In genomic region chr3:129228891-129229585, GRCh38 we compare ENCODE assay signal across 8 cellular contexts. TPM values are rescaled to one million over a fixed set of nuclear protein-coding genes. Genes with fewer than 3 reads are reported as not detected.
DNase-seq lines count a peak whose midpoint lies in the region; ATAC-seq, FAIRE-seq and TF ChIP-seq lines count a peak whose summit lies in the region.

No MANE protein-coding gene starts in this region.

- H3K9ac ChIP-seq in H9 (ENCODE audit: extremely low read depth, insufficient read length, low read length): no peak overlapping the region
- H3K9ac ChIP-seq in adipocyte (ENCODE audit: low read length): peak overlapping the region; percentile 20
- peak overlapping the region; percentile 24 for H3K9ac ChIP-seq in keratinocyte (ENCODE audit: control insufficient read depth, extremely low read depth, insufficient read depth, low read length)

- no peaks in the 10 kb centered on the region for H3K9me3 Mint-ChIP-seq in H9
- no peaks in the 10 kb centered on the region for H3K9me3 Mint-ChIP-seq in stimulated activated naive CD8-positive, alpha-beta T cell treated with anti-CD3 and anti-CD28 coated beads, Interleukin-15, amount 100 ng/mL, for 72 hours

- H2BK20ac ChIP-seq in H9 (ENCODE audit: low read depth, low read length, poor library complexity, severe bottlenecking): no peak overlapping the region

- H3K4me1 ChIP-seq in A549 (peaks cover 67% of the 10 kb centered on the region), H9 (ENCODE audit: insufficient read depth, low read length) (peaks cover 4% of the 10 kb centered on the region; the same call in 1 of the 2 replicates), adipocyte (ENCODE audit: control insufficient read depth, insufficient read depth, low read length) (peaks cover 43% of the 10 kb centered on the region), keratinocyte (ENCODE audit: control insufficient read depth, extremely low read depth, insufficient read depth, low read length) (peaks cover 50% of the 10 kb centered on the region), prostate gland (replicated peaks) (peaks cover 9% of the 10 kb centered on the region)

- H3K79me2 ChIP-seq in H9 (ENCODE audit: insufficient read depth, low read length): no peaks in the 10 kb centered on the region
- no peaks in the 10 kb centered on the region for H3K79me2 ChIP-seq in keratinocyte (ENCODE audit: control insufficient read depth, insufficient read depth, low read length)

- 63% methylated on average over 11 of the region's 11 CpGs for WGBS in A549 (ENCODE audit: missing lambda C conversion rate)
- WGBS in H9 (ENCODE audit: extremely low coverage, insufficient read length, low lambda C conversion rate): no CpG with 5 or more reads among the region's 11 CpGs
- WGBS in prostate gland: 60% methylated on average over 11 of the region's 11 CpGs

- H4K20me1 ChIP-seq in H9 (ENCODE audit: control insufficient read depth, insufficient read depth, insufficient read length): no peaks in the 10 kb centered on the region
- no peaks in the 10 kb centered on the region for H4K20me1 ChIP-seq in keratinocyte (ENCODE audit: control insufficient read depth, extremely low read depth, insufficient read depth, low read length)

- H3K4me1 Mint-ChIP-seq in H9: peaks cover 20 to 23% of the 10 kb centered on the region in 2 experiments
- peaks cover 36% of the 10 kb centered on the region for H3K4me1 Mint-ChIP-seq in stimulated activated naive CD8-positive, alpha-beta T cell treated with anti-CD3 and anti-CD28 coated beads, Interleukin-15, amount 100 ng/mL, for 72 hours

- FAIRE-seq in A549 (lab: Jason Lieb, UNC): no peak
- FAIRE-seq in keratinocyte (lab: Jason Lieb, UNC): peak; percentile 97

- no peak overlapping the region for H2AK5ac ChIP-seq in H9 (ENCODE audit: insufficient read length, low read length)

- no peak for TF ChIP-seq EP300 in A549 (IDR thresholded peaks at IDR 0.05)

- H3K27ac Mint-ChIP-seq in H9: peak overlapping the region; percentile 73 to 92 (median 90)
- H3K27ac Mint-ChIP-seq in stimulated activated naive CD8-positive, alpha-beta T cell treated with anti-CD3 and anti-CD28 coated beads, Interleukin-15, amount 100 ng/mL, for 72 hours: no peak overlapping the region

- TF ChIP-seq RAD21 in A549 (conservative IDR thresholded peaks at IDR 0.05 in 1 of 2, IDR thresholded peaks at IDR 0.05 in 1 of 2): no peak

- peak overlapping the region in 1 of 2 experiments; percentile 33; a peak in 3 of 5 replicates for H3K4me3 Mint-ChIP-seq in H9
- H3K4me3 Mint-ChIP-seq in stimulated activated naive CD8-positive, alpha-beta T cell treated with anti-CD3 and anti-CD28 coated beads, Interleukin-15, amount 100 ng/mL, for 72 hours: no peak overlapping the region

- no peak overlapping the region for H3K23ac ChIP-seq in H9 (ENCODE audit: insufficient read length, low read depth, low read length)

- dilution Hi-C loops in keratinocyte (cut with MboI; ENCODE audit: extremely low pct_ligation_motif_present, low sequenced_read_pairs): no loop called here

- H3K79me1 ChIP-seq in H9 (ENCODE audit: insufficient read depth, low read depth, low read length, poor library complexity, severe bottlenecking): no peaks in the 10 kb centered on the region

- H3K27me3 Mint-ChIP-seq in H9 (ENCODE audit: low read depth): peaks cover 3% of the 10 kb centered on the region
- peaks cover 8% of the 10 kb centered on the region for H3K27me3 Mint-ChIP-seq in stimulated activated naive CD8-positive, alpha-beta T cell treated with anti-CD3 and anti-CD28 coated beads, Interleukin-15, amount 100 ng/mL, for 72 hours

- H4K91ac ChIP-seq in H9 (ENCODE audit: insufficient read length, low read depth, low read length): no peak overlapping the region

- peak overlapping the region; percentile 85 for H3K14ac ChIP-seq in H9 (ENCODE audit: insufficient read depth, low read length)

- H2BK120ac ChIP-seq in H9 (ENCODE audit: low read depth, low read length, poor library complexity, severe bottlenecking): no peak overlapping the region

- peak overlapping the region; percentile 20 for H3K56ac ChIP-seq in H9 (ENCODE audit: insufficient read length, low read depth, low read length)

- peak overlapping the region; percentile 31 for H4K5ac ChIP-seq in H9 (ENCODE audit: insufficient read length, low read depth, low read length)

- no peaks in the 10 kb centered on the region for H3K9me3 ChIP-seq in A549
- no peaks in the 10 kb centered on the region for H3K9me3 ChIP-seq in H9 (ENCODE audit: control insufficient read depth, low read depth, low read length)
- H3K9me3 ChIP-seq in adipocyte (ENCODE audit: control insufficient read depth, low read length): no peaks in the 10 kb centered on the region
- no peaks in the 10 kb centered on the region for H3K9me3 ChIP-seq in keratinocyte (ENCODE audit: control insufficient read depth, low read depth, low read length)
- H3K9me3 ChIP-seq in prostate gland: no peaks in the 10 kb centered on the region

- H3K36me3 Mint-ChIP-seq in H9 (ENCODE audit: insufficient read depth in 1 of 3, low read depth in 3 of 3): no peaks in the 10 kb centered on the region

- H3T11ph ChIP-seq in H9 (ENCODE audit: low read length): no peak overlapping the region

- peak in 1 of 2 experiments; percentile 60 for DNase-seq in A549 (ENCODE audit: low read depth in 1 of 2, low spot score in 1 of 2)
- peak; percentile 69 for DNase-seq in H9
- DNase-seq in adipocyte (ENCODE audit: low read depth): peak; percentile 55
- DNase-seq in keratinocyte (ENCODE audit: low read depth, low spot score): peak; percentile 93
- no peak for DNase-seq in stimulated activated naive CD8-positive, alpha-beta T cell treated with anti-CD3 and anti-CD28 coated beads, Interleukin-15, amount 100 ng/mL, for 72 hours
- DNase-seq in omental fat pad (ENCODE audit: low spot score): no peak
- DNase-seq in prostate gland (ENCODE audit: low spot score): no peak

- no peak overlapping the region for H3K4ac ChIP-seq in H9 (ENCODE audit: low read depth, low read length)

- H3K27me3 ChIP-seq in H9 (ENCODE audit: insufficient read depth, low read length) (no peaks in the 10 kb centered on the region), adipocyte (replicated peaks; ENCODE audit: control insufficient read depth, insufficient read depth, low read length) (no peaks in the 10 kb centered on the region), keratinocyte (ENCODE audit: control insufficient read depth, extremely low read depth, insufficient read depth, low read length) (no peaks in the 10 kb centered on the region), prostate gland (replicated peaks; ENCODE audit: insufficient read depth) (no peaks in the 10 kb centered on the region)

- ATAC-seq in A549 (peak; percentile 22 to 56; a peak in 3 of 6 replicates), omental fat pad (ENCODE audit: low FRiP score) (no peak), GM21447 (IDR thresholded peaks at IDR 0.05; ENCODE audit: unreplicated experiment) (no peak)
- ATAC-seq in stimulated activated naive CD8-positive, alpha-beta T cell treated with anti-CD3 and anti-CD28 coated beads, Interleukin-15, amount 100 ng/mL, for 72 hours: no peak

- H3K4me2 ChIP-seq in A549: peak overlapping the region; percentile 40; the same call in 2 of the 3 replicates
- peak overlapping the region; percentile 40 for H3K4me2 ChIP-seq in H9 (ENCODE audit: insufficient read depth, insufficient read length, low read length)
- peak overlapping the region; percentile 51 for H3K4me2 ChIP-seq in keratinocyte (ENCODE audit: control insufficient read depth, extremely low read depth, insufficient read depth, low read depth, low read length)

- intact Hi-C loops in prostate gland (cut with DNase I): loop anchor here (5.0 kb wide), 1 partner anchor 47 kb away; the partner anchor contains the start of gene CNBP

- CTCF ChIA-PET in A549 (lab: Yijun Ruan, JAX): interaction anchor here (0.8 to 11.5 kb wide), 5 partner anchors 10 to 175 kb away, joined by 3 to 82 read pairs (median 3); no protein-coding TSS in a partner anchor

- H3K9me1 ChIP-seq in keratinocyte (ENCODE audit: control insufficient read depth, extremely low read depth, insufficient read depth, low read length): peaks cover 6% of the 10 kb centered on the region

- H2BK12ac ChIP-seq in H9 (ENCODE audit: insufficient read length, low read depth, low read length): peak overlapping the region; percentile 3

- H2AFZ ChIP-seq in H9 (ENCODE audit: low read length): peak overlapping the region; percentile 49
- peak overlapping the region; percentile 66 for H2AFZ ChIP-seq in keratinocyte (ENCODE audit: control insufficient read depth, low read length)

- H2BK5ac ChIP-seq in H9 (ENCODE audit: insufficient read length, low read length): no peak overlapping the region

- peak overlapping the region; percentile 79 for H3K18ac ChIP-seq in H9 (ENCODE audit: insufficient read length, low read depth, low read length)

- no peak overlapping the region for H4K8ac ChIP-seq in H9 (replicated peaks; ENCODE audit: insufficient read length, low read depth, low read length)

- POLR2A ChIA-PET in A549 (lab: Yijun Ruan, JAX): interaction anchor here (0.6 to 1.1 kb wide), 3 partner anchors 17 to 48 kb away, joined by 3 to 8 read pairs (median 4); no protein-coding TSS in a partner anchor

- TF ChIP-seq POLR2A in A549 (IDR thresholded peaks at IDR 0.05; ENCODE audit: low read length) (no peak), prostate gland (IDR thresholded peaks at IDR 0.05) (no peak)

- H3K36me3 ChIP-seq in adipocyte (ENCODE audit: control insufficient read depth, insufficient read depth, low read length, severe bottlenecking) (no peaks in the 10 kb centered on the region), keratinocyte (ENCODE audit: control insufficient read depth in 2 of 2, extremely low read depth in 1 of 2, insufficient read depth in 2 of 2, low read length in 2 of 2) (no peaks in the 10 kb centered on the region), prostate gland (no peaks in the 10 kb centered on the region)

- H3K27ac ChIP-seq in A549: peak overlapping the region; percentile 85 to 88
- H3K27ac ChIP-seq in H9 (ENCODE audit: insufficient read length, low read depth, low read length): peak overlapping the region; percentile 73
- H3K27ac ChIP-seq in keratinocyte (ENCODE audit: control insufficient read depth, insufficient read depth, low read length): peak overlapping the region; percentile 71
- peak overlapping the region in 1 of 2 donors; percentile 1 for H3K27ac ChIP-seq in prostate gland

- no peaks in the 10 kb centered on the region for H3K23me2 ChIP-seq in H9 (ENCODE audit: insufficient read length, low read depth, low read length, poor library complexity, severe bottlenecking)

- TF ChIP-seq CTCF in A549 (IDR thresholded peaks at IDR 0.05) (no peak), H9 (conservative IDR thresholded peaks at IDR 0.05) (peak; percentile 24; the same call in 2 of the 3 replicates), keratinocyte (optimal IDR thresholded peaks at IDR 0.05 in 1 of 3, IDR thresholded peaks at IDR 0.05 in 1 of 3, conservative IDR thresholded peaks at IDR 0.05 in 1 of 3; ENCODE audit: extremely low read depth in 1 of 3, insufficient read depth in 2 of 3, low read length in 3 of 3) (peak in 2 of 3 experiments; percentile 10 to 25), omental fat pad (IDR thresholded peaks at IDR 0.05) (no peak), prostate gland (IDR thresholded peaks at IDR 0.05) (no peak)

- no peak overlapping the region for H3K4me3 ChIP-seq in A549
- H3K4me3 ChIP-seq in adipocyte (ENCODE audit: low read length): no peak overlapping the region
- H3K4me3 ChIP-seq in keratinocyte (ENCODE audit: control insufficient read depth in 2 of 3, extremely low read depth in 1 of 3, insufficient read depth in 2 of 3, low read depth in 1 of 3, low read length in 3 of 3): no peak overlapping the region
- no peak overlapping the region for H3K4me3 ChIP-seq in prostate gland

- no peak overlapping the region for H2BK15ac ChIP-seq in H9 (ENCODE audit: low read depth, low read length)

RNA-seq across cellular contexts. Expression of gene COPG1, which starts 20.4 kb away (rescaled TPM):
- 86.5 and 90.2 TPM in 2 replicates for polyA plus RNA-seq in A549 (2011; rRNA removed)
- polyA plus RNA-seq in A549 (2012; cell fraction: cytosol; rRNA removed): 40.8 and 42.1 TPM in 2 replicates
- polyA plus RNA-seq in A549 (2012; cell fraction: nucleus; rRNA removed): 64.5 and 70.3 TPM in 2 replicates
- 72.2 to 90.0 TPM (median 80.6 TPM) in 3 replicates for polyA plus RNA-seq in A549 (2017; fragmentation: RNase III; extraction: RNeasy Plus Mini Kit Qiagen cat#74134 plus additional on column Dnase treatment)
- polyA minus RNA-seq in A549 (2011; rRNA and poly(A)+ RNA removed): 183 and 220 TPM in 2 replicates
- 142 and 147 TPM in 2 replicates for total RNA-seq in H9 (2021)
- polyA plus RNA-seq in keratinocyte: 58.5 to 135 TPM (median 65.5 TPM) in 3 replicates
- 64.3 TPM for polyA plus RNA-seq in keratinocyte (2011; ENCODE audit: low read depth)
- polyA plus RNA-seq in keratinocyte (2011; cell fraction: cytosol; rRNA removed): 68.1 and 68.9 TPM in 2 replicates
- polyA plus RNA-seq in keratinocyte (2011; cell fraction: nucleus; rRNA removed): 102 and 125 TPM in 2 replicates
- 91.1 and 126 TPM in 2 replicates for polyA plus RNA-seq in keratinocyte (2012; ENCODE audit: low replicate concordance)
- polyA minus RNA-seq in keratinocyte: 153 to 219 TPM (median 195 TPM) in 3 replicates
- polyA minus RNA-seq in keratinocyte (2011; cell fraction: cytosol; rRNA and poly(A)+ RNA removed): 110 TPM
- polyA minus RNA-seq in keratinocyte (2011; cell fraction: nucleus; rRNA and poly(A)+ RNA removed): 80.5 and 113 TPM in 2 replicates
- total RNA-seq in omental fat pad: 100 to 1,000 TPM; 107 to 148 (median 127) TPM
- 100 to 1,000 TPM; 143 to 220 TPM for total RNA-seq in prostate gland

RNA-seq across cellular contexts. Expression of gene CNBP, which starts 45.3 kb away (rescaled TPM):
- polyA plus RNA-seq in A549 (2011; rRNA removed) (309 and 365 TPM in 2 replicates), A549 (2017; fragmentation: RNase III; extraction: RNeasy Plus Mini Kit Qiagen cat#74134 plus additional on column Dnase treatment) (304 to 324 TPM (median 312 TPM) in 3 replicates), keratinocyte (310 to 388 TPM (median 385 TPM) in 3 replicates)
- polyA plus RNA-seq in A549 (2012; cell fraction: cytosol; rRNA removed): 217 TPM in 2 replicates
- 88.8 and 136 TPM in 2 replicates for polyA plus RNA-seq in A549 (2012; cell fraction: nucleus; rRNA removed)
- 143 and 152 TPM in 2 replicates for polyA minus RNA-seq in A549 (2011; rRNA and poly(A)+ RNA removed)
- total RNA-seq in H9 (2021) (433 and 443 TPM in 2 replicates), omental fat pad (100 to 1,000 TPM; 369 to 489 (median 433) TPM), prostate gland (100 to 1,000 TPM; 339 to 523 TPM)
- polyA plus RNA-seq in keratinocyte (2011; ENCODE audit: low read depth): 417 TPM
- 331 and 428 TPM in 2 replicates for polyA plus RNA-seq in keratinocyte (2011; cell fraction: cytosol; rRNA removed)
- polyA plus RNA-seq in keratinocyte (2011; cell fraction: nucleus; rRNA removed): 190 and 214 TPM in 2 replicates
- 290 and 449 TPM in 2 replicates for polyA plus RNA-seq in keratinocyte (2012; ENCODE audit: low replicate concordance)
- polyA minus RNA-seq in keratinocyte: 121 to 336 TPM (median 300 TPM) in 3 replicates
- polyA minus RNA-seq in keratinocyte (2011; cell fraction: cytosol; rRNA and poly(A)+ RNA removed): 247 TPM
- polyA minus RNA-seq in keratinocyte (2011; cell fraction: nucleus; rRNA and poly(A)+ RNA removed): 62.8 and 94.5 TPM in 2 replicates

RNA-seq across cellular contexts. Expression of gene HMCES, which starts 49.6 kb away (rescaled TPM):
- polyA plus RNA-seq in A549 (2011; rRNA removed) (35.2 and 38.3 TPM in 2 replicates), A549 (2017; fragmentation: RNase III; extraction: RNeasy Plus Mini Kit Qiagen cat#74134 plus additional on column Dnase treatment) (38.1 to 40.1 TPM (median 39.9 TPM) in 3 replicates), keratinocyte (36.4 to 66.4 TPM (median 54.6 TPM) in 3 replicates)
- polyA plus RNA-seq in A549 (2012; cell fraction: cytosol; rRNA removed): 37.2 and 39.2 TPM in 2 replicates
- polyA plus RNA-seq in A549 (2012; cell fraction: nucleus; rRNA removed): 18.9 and 27.4 TPM in 2 replicates
- polyA minus RNA-seq in A549 (2011; rRNA and poly(A)+ RNA removed): 11.3 and 14.4 TPM in 2 replicates
- total RNA-seq in H9 (2021) (51.2 and 52.4 TPM in 2 replicates), omental fat pad (10 to 100 TPM; 25.9 to 30.3 (median 27.1) TPM), prostate gland (10 to 100 TPM; 29.1 to 34.9 TPM)
- polyA plus RNA-seq in keratinocyte (2011; ENCODE audit: low read depth): 11.3 TPM
- polyA plus RNA-seq in keratinocyte (2011; cell fraction: cytosol; rRNA removed): 39.0 and 41.1 TPM in 2 replicates
- 43.9 and 45.5 TPM in 2 replicates for polyA plus RNA-seq in keratinocyte (2011; cell fraction: nucleus; rRNA removed)
- 39.9 and 63.3 TPM in 2 replicates for polyA plus RNA-seq in keratinocyte (2012; ENCODE audit: low replicate concordance)
- 16.7 to 31.2 TPM (median 27.3 TPM) in 3 replicates for polyA minus RNA-seq in keratinocyte
- 22.1 TPM for polyA minus RNA-seq in keratinocyte (2011; cell fraction: cytosol; rRNA and poly(A)+ RNA removed)
- 8.9 and 21.1 TPM in 2 replicates for polyA minus RNA-seq in keratinocyte (2011; cell fraction: nucleus; rRNA and poly(A)+ RNA removed)

Comparison
In these comparisons a context has a peak if more than half of its experiments do, and no peak if none do; other contexts are left out.
1. ATAC-seq: peak in A549 (2 of 2); none in stimulated activated naive CD8-positive, alpha-beta T cell treated with anti-CD3 and anti-CD28 coated beads, Interleukin-15, amount 100 ng/mL, for 72 hours (single experiment), omental fat pad (single experiment) and GM21447 (single experiment).
2. DNase-seq: peak in H9 (single experiment), adipocyte (single experiment) and keratinocyte (single experiment); none in stimulated activated naive CD8-positive, alpha-beta T cell treated with anti-CD3 and anti-CD28 coated beads, Interleukin-15, amount 100 ng/mL, for 72 hours (0 of 2), omental fat pad (single experiment) and prostate gland (single experiment).
3. CTCF ChIP-seq: peak in H9 (single experiment) and keratinocyte (2 of 3); none in A549 (single experiment), omental fat pad (0 of 3) and prostate gland (0 of 4).
4. H3K27ac Mint-ChIP-seq: peak in H9 (3 of 3); none in stimulated activated naive CD8-positive, alpha-beta T cell treated with anti-CD3 and anti-CD28 coated beads, Interleukin-15, amount 100 ng/mL, for 72 hours (0 of 2).
5. Peak in every context shown above with its lines, with median percentiles within 50 percentile points of each other: H3K4me2 ChIP-seq.